24 cellular contexts compared by ENCODE assay signal in the genomic region with DNA sequence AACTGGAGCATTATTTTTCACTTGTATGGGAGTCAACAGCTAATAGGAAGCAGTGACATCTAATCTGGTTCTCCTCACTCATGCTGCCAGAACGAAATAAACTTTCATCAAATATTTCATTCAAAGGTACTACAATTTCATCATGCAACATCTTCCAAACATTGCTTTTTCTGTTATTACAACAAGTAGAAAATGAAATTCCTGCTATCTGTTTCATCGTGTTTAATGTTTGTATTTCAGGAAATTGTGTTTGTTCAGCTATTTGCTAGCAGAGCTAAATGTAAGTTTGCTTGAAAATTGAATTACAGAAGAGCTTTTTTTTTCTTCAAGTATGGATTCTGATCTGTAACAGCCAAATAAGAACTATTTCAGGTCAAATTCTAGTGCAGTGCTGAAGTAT.
DNase-seq lines count a peak whose midpoint lies in the region; TF ChIP-seq lines count a peak whose summit lies in the region.
"Had no signal": no experiment of that assay in that cellular context is flagged by ENCODE, and none has a peak within 500 bp of the region (broad histone marks: within the 10 kb centered on the region; RNA-seq: fewer than 3 reads in every experiment).

No MANE protein-coding gene starts in this region.

- H3K9me2 ChIP-seq in Karpas-422 (replicated peaks; ENCODE audit: insufficient read depth, low read length): no peaks in the 10 kb centered on the region

- in situ Hi-C loops in GM13976 (cut with MboI; ENCODE audit: low sequenced_read_pairs, unreplicated experiment): no loop called here

- H2AFZ ChIP-seq in Karpas-422 (ENCODE audit: low read length) (peak overlapping the region; percentile 44), neural progenitor cell (replicated peaks) (no peak overlapping the region)
- H2AFZ ChIP-seq: GM23338 had no signal

- no peaks in the 10 kb centered on the region for H3K36me3 Mint-ChIP-seq in neural progenitor cell
- H3K36me3 Mint-ChIP-seq: CD4-positive, alpha-beta memory T cell had no signal

- no peaks in the 10 kb centered on the region for H3K36me3 ChIP-seq in Karpas-422 (ENCODE audit: insufficient read depth, low read length)
- no peaks in the 10 kb centered on the region for H3K36me3 ChIP-seq in neural progenitor cell
- H3K36me3 ChIP-seq in mesendoderm (ENCODE audit: control insufficient read depth, insufficient read depth, low read length): no peaks in the 10 kb centered on the region
- H3K36me3 ChIP-seq: BLaER1 treated with 17β-estradiol and CSF1 and Interleukin-3, amounts not matched to agents 10 nM and 100 nM; Peyer's patch had no signal

- H3K18ac ChIP-seq in mesendoderm (ENCODE audit: low read length): no peak overlapping the region

- H3K9me3 Mint-ChIP-seq in neural progenitor cell: no peaks in the 10 kb centered on the region
- H3K9me3 Mint-ChIP-seq: GM23338, H9, HFFc6 had no signal

- H3K4me1 ChIP-seq in Karpas-422 (ENCODE audit: low read length): no peaks in the 10 kb centered on the region
- no peaks in the 10 kb centered on the region for H3K4me1 ChIP-seq in neural progenitor cell
- H3K4me1 ChIP-seq in mesendoderm (ENCODE audit: control insufficient read depth, low read depth, low read length): no peaks in the 10 kb centered on the region
- H3K4me1 ChIP-seq: BLaER1 treated with 17β-estradiol and CSF1 and Interleukin-3, amounts not matched to agents 10 nM and 100 nM; Peyer's patch had no signal

- H3K4ac ChIP-seq in mesendoderm (ENCODE audit: low read depth, low read length): no peak overlapping the region

- H3K79me1 ChIP-seq in mesendoderm (ENCODE audit: low read length): no peaks in the 10 kb centered on the region

- no peak overlapping the region for H3K56ac ChIP-seq in mesendoderm (ENCODE audit: low read length)

- H3K9me3 ChIP-seq in Karpas-422 (ENCODE audit: low read length) (no peaks in the 10 kb centered on the region), neural progenitor cell (ENCODE audit: low read depth) (no peaks in the 10 kb centered on the region)
- H3K9me3 ChIP-seq: BLaER1 treated with 17β-estradiol and CSF1 and Interleukin-3, amounts not matched to agents 10 nM and 100 nM; Peyer's patch had no signal

- peak overlapping the region; percentile 92 for H3K27ac ChIP-seq in 22Rv1
- H3K27ac ChIP-seq in Karpas-422 (ENCODE audit: low read length): no peak overlapping the region
- H3K27ac ChIP-seq in neural progenitor cell: no peak overlapping the region
- no peak overlapping the region for H3K27ac ChIP-seq in mesendoderm (ENCODE audit: low read depth, low read length)
- H3K27ac ChIP-seq: BLaER1 treated with 17β-estradiol and CSF1 and Interleukin-3, amounts not matched to agents 10 nM and 100 nM; Peyer's patch had no signal

- H2BK120ac ChIP-seq in mesendoderm (ENCODE audit: low read depth, low read length): no peak overlapping the region

- H4K8ac ChIP-seq in mesendoderm (ENCODE audit: low read depth, low read length): no peak overlapping the region

- WGBS in mesendoderm (ENCODE audit: extremely low coverage, insufficient coverage, low lambda C conversion rate): no CpG with 5 or more reads among the region's 2 CpGs

- H3K23ac ChIP-seq in mesendoderm (ENCODE audit: low read length): no peak overlapping the region

- no peak overlapping the region for H2BK15ac ChIP-seq in mesendoderm (replicated peaks; ENCODE audit: low read depth)

- H3K4me1 Mint-ChIP-seq in neural progenitor cell: no peaks in the 10 kb centered on the region
- H3K4me1 Mint-ChIP-seq: CD4-positive, alpha-beta memory T cell; GM23338 had no signal

- H4K20me1 ChIP-seq in Karpas-422 (ENCODE audit: insufficient read depth, low read depth, low read length) (no peaks in the 10 kb centered on the region), neural progenitor cell (ENCODE audit: low read depth) (no peaks in the 10 kb centered on the region)
- H4K20me1 ChIP-seq: BLaER1 treated with 17β-estradiol and CSF1 and Interleukin-3, amounts not matched to agents 10 nM and 100 nM had no signal

- H3K4me3 ChIP-seq in Karpas-422 (ENCODE audit: low read length) (no peak overlapping the region), neural progenitor cell (no peak overlapping the region), mesendoderm (ENCODE audit: low read length) (no peak overlapping the region)
- H3K4me3 ChIP-seq: BLaER1 treated with 17β-estradiol and CSF1 and Interleukin-3, amounts not matched to agents 10 nM and 100 nM; GM23338; Peyer's patch had no signal

- H3K27me3 ChIP-seq in Karpas-422 (ENCODE audit: low read length) (no peaks in the 10 kb centered on the region), neural progenitor cell (no peaks in the 10 kb centered on the region), mesendoderm (ENCODE audit: insufficient read depth, low read length, poor library complexity) (no peaks in the 10 kb centered on the region)
- H3K27me3 ChIP-seq: BLaER1 treated with 17β-estradiol and CSF1 and Interleukin-3, amounts not matched to agents 10 nM and 100 nM; Peyer's patch had no signal

- H3F3A ChIP-seq in neural progenitor cell (ENCODE audit: low read depth): no peaks in the 10 kb centered on the region

- H3K27me3 Mint-ChIP-seq in neural progenitor cell (ENCODE audit: insufficient read depth, low read depth): peaks cover 2% of the 10 kb centered on the region
- H3K27me3 Mint-ChIP-seq: CD4-positive, alpha-beta memory T cell had no signal

- no peak overlapping the region for H3K27ac Mint-ChIP-seq in neural progenitor cell
- H3K27ac Mint-ChIP-seq: CD4-positive, alpha-beta memory T cell; GM23338; H9; HFFc6 had no signal

- H2BK5ac ChIP-seq in mesendoderm (ENCODE audit: low read length): no peak overlapping the region

- H4K5ac ChIP-seq in mesendoderm (ENCODE audit: low read length): no peak overlapping the region

- H3K79me2 ChIP-seq in Karpas-422 (ENCODE audit: low read length): no peaks in the 10 kb centered on the region
- H3K79me2 ChIP-seq in neural progenitor cell (ENCODE audit: low read depth): no peaks in the 10 kb centered on the region
- no peaks in the 10 kb centered on the region for H3K79me2 ChIP-seq in mesendoderm (ENCODE audit: control insufficient read depth, insufficient read depth, low read length)

- no peak overlapping the region for H3K4me3 Mint-ChIP-seq in neural progenitor cell
- H3K4me3 Mint-ChIP-seq: CD4-positive, alpha-beta memory T cell; GM23338; H9; HFFc6 had no signal

- no peak overlapping the region for H2AK5ac ChIP-seq in mesendoderm (ENCODE audit: low read length)

- H3K9ac ChIP-seq in Karpas-422 (ENCODE audit: low read length) (no peak overlapping the region), neural progenitor cell (no peak overlapping the region), mesendoderm (ENCODE audit: low read length) (no peak overlapping the region)
- H3K9ac ChIP-seq: BLaER1 treated with 17β-estradiol and CSF1 and Interleukin-3, amounts not matched to agents 10 nM and 100 nM had no signal

- TF ChIP-seq CTCF in 22Rv1 (IDR thresholded peaks at IDR 0.05): no peak
- no peak for TF ChIP-seq CTCF in neural progenitor cell (IDR thresholded peaks at IDR 0.05)
- TF ChIP-seq CTCF in GM13976 (IDR thresholded peaks at IDR 0.05; ENCODE audit: borderline replicate concordance, control extremely low read depth, extremely low read depth, insufficient read depth, missing control alignments): no peak

- no peak for DNase-seq in Karpas-422
- DNase-seq in SK-N-DZ (ENCODE audit: low spot score): peak; percentile 16
- peak; percentile 84 for DNase-seq in dedifferentiated amniotic fluid mesenchymal stem cell (ENCODE audit: extremely low spot score)
- no peak for DNase-seq in neural progenitor cell (ENCODE audit: low spot score)
- DNase-seq in mesendoderm: no peak
- DNase-seq in NCI-H524 (lab: John Stamatoyannopoulos, UW): no peak
- DNase-seq in GM13976 (ENCODE audit: low spot score): no peak
- DNase-seq: AML-193; CD4-positive, alpha-beta memory T cell; COR-L47; DMS53; H9; HFFc6; NCI-H1092 treated with DMSO at 0.1 percent for 48 hours; NCI-H1436; NCI-H1930; NCI-H2107; NCI-H446 treated with DMSO at 0.1 percent for 48 hours; NCI-H526 treated with DMSO at 0.1 percent for 48 hours; Peyer's patch; SHP77 treated with DMSO at 0.1 percent for 48 hours had no signal

- H3K4me2 ChIP-seq in Karpas-422 (ENCODE audit: low read depth, low read length, poor library complexity, severe bottlenecking) (no peak overlapping the region), neural progenitor cell (no peak overlapping the region), mesendoderm (ENCODE audit: low read length) (no peak overlapping the region)
- H3K4me2 ChIP-seq: BLaER1 treated with 17β-estradiol and CSF1 and Interleukin-3, amounts not matched to agents 10 nM and 100 nM; GM23338 had no signal

Comparison
In these comparisons a context has a peak if more than half of its experiments do, and no peak if none do; other contexts are left out.
1. DNase-seq: peak in SK-N-DZ (single experiment) and dedifferentiated amniotic fluid mesenchymal stem cell (single experiment); none in Karpas-422 (single experiment), neural progenitor cell (single experiment), mesendoderm (single experiment), NCI-H524 (0 of 2) and GM13976 (single experiment).